22 cellular contexts compared by ENCODE assay signal in genomic region chr16:75763250-75763649, GRCh38. TPM values are rescaled to one million over a fixed set of nuclear protein-coding genes. Genes with fewer than 3 reads are reported as not detected.
"Had no signal": no experiment of that assay in that cellular context is flagged by ENCODE, and none has a peak within 500 bp of the region (broad histone marks: within the 10 kb centered on the region; RNA-seq: fewer than 3 reads in every experiment).

No MANE protein-coding gene starts in this region.

- H3K36me3 ChIP-seq: adrenal gland, cardiac muscle cell, left lung, right atrium auricular region, vagina had no signal

- ATAC-seq: esophagus mucosa, left lung, natural killer cell had no signal

- H3K4me3 Mint-ChIP-seq: activated CD4-positive, alpha-beta memory T cell treated with anti-CD3 and anti-CD28 coated beads, Interleukin-2, amount 10 ng/mL, durations not matched to agents 7 days and 5 days; activated naive CD4-positive, alpha-beta T cell treated with anti-CD3 and anti-CD28 coated beads, Interleukin-2, amount 50 U/mL, for 24 hours; activated T-cell treated with anti-CD3 and anti-CD28 coated beads, Interleukin-2, amount 50 U/mL, for 24 hours; natural killer cell; WTC11 had no signal

- H3K9me3 ChIP-seq: adrenal gland, left lung, right atrium auricular region, tibial nerve, vagina had no signal

- H2AFZ ChIP-seq: hepatocyte had no signal

- H3K4me1 ChIP-seq: adrenal gland, left lung, right atrium auricular region, vagina had no signal

- H3K4me2 ChIP-seq: hepatocyte had no signal

- H3K9me3 Mint-ChIP-seq: activated CD4-positive, alpha-beta memory T cell treated with anti-CD3 and anti-CD28 coated beads, Interleukin-2, amount 10 ng/mL, durations not matched to agents 7 days and 5 days; activated naive CD4-positive, alpha-beta T cell treated with anti-CD3 and anti-CD28 coated beads, Interleukin-2, amount 50 U/mL, for 24 hours; activated T-cell treated with anti-CD3 and anti-CD28 coated beads, Interleukin-2, amount 50 U/mL, for 24 hours; natural killer cell had no signal

- H3K4me1 Mint-ChIP-seq: activated naive CD4-positive, alpha-beta T cell treated with anti-CD3 and anti-CD28 coated beads, Interleukin-2, amount 50 U/mL, for 24 hours; WTC11 had no signal

- H3K27me3 ChIP-seq: adrenal gland, cardiac muscle cell, hepatocyte, left lung, right atrium auricular region, tibial nerve, vagina had no signal

- H3K27ac ChIP-seq: adrenal gland, cardiac muscle cell, hepatocyte, left lung, right atrium auricular region, tibial nerve, vagina had no signal

- H3K27me3 Mint-ChIP-seq: activated naive CD4-positive, alpha-beta T cell treated with anti-CD3 and anti-CD28 coated beads, Interleukin-2, amount 50 U/mL, for 24 hours; activated T-cell treated with anti-CD3 and anti-CD28 coated beads, Interleukin-2, amount 50 U/mL, for 24 hours; progenitor cell of endocrine pancreas had no signal

- H3K79me2 ChIP-seq: hepatocyte had no signal

- H3K4me3 ChIP-seq: adrenal gland, cardiac muscle cell, hepatocyte, left lung, right atrium auricular region, tibial nerve, vagina had no signal

- H3K27ac Mint-ChIP-seq: activated CD4-positive, alpha-beta memory T cell treated with anti-CD3 and anti-CD28 coated beads, Interleukin-2, amount 10 ng/mL, durations not matched to agents 7 days and 5 days; activated naive CD4-positive, alpha-beta T cell treated with anti-CD3 and anti-CD28 coated beads, Interleukin-2, amount 50 U/mL, for 24 hours; activated T-cell treated with anti-CD3 and anti-CD28 coated beads, Interleukin-2, amount 50 U/mL, for 24 hours; natural killer cell; WTC11 had no signal

- DNase-seq: activated CD4-positive, alpha-beta memory T cell treated with anti-CD3 and anti-CD28 coated beads, Interleukin-2, amount 10 ng/mL, durations not matched to agents 7 days and 5 days; activated CD4-positive, alpha-beta T cell treated with anti-CD3 and anti-CD28 coated beads for 4 hours; activated T-cell treated with anti-CD3 and anti-CD28 coated beads, Interleukin-2, amount 50 U/mL, for 24 hours; adrenal gland; kidney; left lung; mesendoderm; natural killer cell; occipital lobe; small intestine; stimulated activated CD4-positive, alpha-beta T cell treated with anti-CD3 and anti-CD28 coated beads, Interleukin-4, amount 100 ng/mL, for 24 hours had no signal

- H3K36me3 Mint-ChIP-seq: activated naive CD4-positive, alpha-beta T cell treated with anti-CD3 and anti-CD28 coated beads, Interleukin-2, amount 50 U/mL, for 24 hours; natural killer cell; WTC11 had no signal

RNA-seq across cellular contexts. Expression of gene CPHXL, which starts 37.0 kb away (rescaled TPM):
- total RNA-seq: activated CD4-positive, alpha-beta memory T cell treated with anti-CD3 and anti-CD28 coated beads, Interleukin-2, amount 10 ng/mL, durations not matched to agents 7 days and 5 days; adrenal gland; cardiac muscle cell; esophagus mucosa; glomerular endothelial cell; hepatocyte; kidney; left lung; natural killer cell; occipital lobe; progenitor cell of endocrine pancreas; right atrium auricular region; subcutaneous adipose tissue; tibial nerve; vagina; WTC11 had no signal
- polyA plus RNA-seq: adrenal gland, cardiac muscle cell, hepatocyte, small intestine had no signal
